In the genomic region with DNA sequence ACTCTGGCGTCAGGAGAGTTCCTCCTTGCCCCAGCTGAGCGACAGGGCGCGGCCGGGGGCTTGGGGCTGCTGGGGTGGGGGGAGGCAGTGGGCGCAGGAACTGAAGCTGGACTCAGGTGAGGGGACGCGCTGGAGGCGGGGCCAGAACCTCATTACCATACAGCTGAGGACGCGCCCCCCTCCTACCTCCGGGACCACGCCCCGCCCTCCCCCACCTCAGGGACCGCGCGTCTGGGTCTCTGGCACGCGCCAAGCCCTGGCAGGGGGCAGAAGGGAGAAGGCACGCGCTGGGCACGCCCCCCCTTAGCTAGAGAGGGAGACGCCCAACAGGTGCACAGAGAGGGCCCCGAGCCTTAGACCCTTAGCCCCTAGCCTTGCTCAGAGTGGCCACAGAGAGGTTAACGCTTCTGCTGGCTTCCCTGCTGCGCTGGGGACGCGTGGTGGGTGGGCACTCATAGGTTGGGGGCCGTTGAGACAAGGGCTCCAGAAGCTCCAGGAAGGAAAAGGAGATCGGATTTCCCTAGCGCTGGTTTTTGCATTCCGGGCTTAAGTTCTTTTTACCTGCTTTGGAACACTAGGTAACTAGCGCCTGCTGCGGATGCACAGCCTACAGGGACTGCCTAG, we compare ENCODE assay signal across 8 cellular contexts. TPM values are rescaled to one million over a fixed set of nuclear protein-coding genes. Genes with fewer than 3 reads are reported as not detected.
DNase-seq lines count a peak whose midpoint lies in the region; ATAC-seq and TF ChIP-seq lines count a peak whose summit lies in the region.

No MANE protein-coding gene starts in this region.

- H3K9me3 ChIP-seq in HUES64 (ENCODE audit: insufficient read depth, low read depth, low read length) (no peaks in the 10 kb centered on the region), T-helper 17 cell (ENCODE audit: control insufficient read depth, low read length, poor library complexity, severe bottlenecking) (no peaks in the 10 kb centered on the region), hepatocyte (ENCODE audit: low read depth) (no peaks in the 10 kb centered on the region)

- peaks cover 32% of the 10 kb centered on the region for H3K4me1 Mint-ChIP-seq in T-helper 17 cell
- peaks cover 52% of the 10 kb centered on the region for H3K4me1 Mint-ChIP-seq in stimulated activated memory B cell treated with anti-CD40 and anti-IgM and Interleukin-4, amounts not matched to agents 10 μg/mL and 1 μg/mL and 100 μg/mL, for 72 hours

- DNase-seq in AG04449 (ENCODE audit: low read depth, low spot score) (no peak), T-helper 17 cell (no peak), hepatocyte (ENCODE audit: low spot score) (peak; percentile 60)
- DNase-seq in stimulated activated CD4-positive, alpha-beta T cell treated with anti-CD3 and anti-CD28 coated beads, Interleukin-2, amount 100 ng/mL, for 48 hours = no peak

- under 1% methylated on average over 26 of the region's 34 CpGs for WGBS in HUES64
- 2% methylated on average over 16 of the region's 34 CpGs for WGBS in hepatocyte (ENCODE audit: low lambda C conversion rate, missing lambda C conversion rate)

- no peak overlapping the region for H3K27ac ChIP-seq in HUES64 (ENCODE audit: low read depth, low read length)
- H3K27ac ChIP-seq in hepatocyte = no peak overlapping the region

- H3K36me3 ChIP-seq in HUES64 (ENCODE audit: insufficient read depth, low read length) (no peaks in the 10 kb centered on the region), hepatocyte (replicated peaks; ENCODE audit: insufficient read depth, low read depth) (no peaks in the 10 kb centered on the region)

- peaks cover 61% of the 10 kb centered on the region for H3K27me3 Mint-ChIP-seq in T-helper 17 cell
- peaks cover 80% of the 10 kb centered on the region for H3K27me3 Mint-ChIP-seq in stimulated activated memory B cell treated with anti-CD40 and anti-IgM and Interleukin-4, amounts not matched to agents 10 μg/mL and 1 μg/mL and 100 μg/mL, for 72 hours

- H3K9ac ChIP-seq in HUES64 (ENCODE audit: low read depth, low read length) = no peak overlapping the region

- CTCF ChIA-PET in AG04449 (lab: Yijun Ruan, JAX) = interaction anchor here (1.0 to 11.6 kb wide), 10 partner anchors 8 to 256 kb away, joined by 3 to 109 read pairs (median 5); no protein-coding TSS in a partner anchor

- TF ChIP-seq CTCF in AG04449 (IDR thresholded peaks at IDR 0.05; ENCODE audit: insufficient read depth, low read length, missing control alignments) = no peak
- no peak for TF ChIP-seq CTCF in hepatocyte (IDR thresholded peaks at IDR 0.05; ENCODE audit: poor library complexity)

- peaks cover 22% of the 10 kb centered on the region for H3K4me1 ChIP-seq in HUES64 (ENCODE audit: insufficient read depth, low read length)
- H3K4me1 ChIP-seq in hepatocyte (ENCODE audit: insufficient read depth) = peaks cover 71% of the 10 kb centered on the region

- ATAC-seq in T-helper 17 cell (peak; percentile 51), HG03469 (IDR thresholded peaks at IDR 0.05; ENCODE audit: unreplicated experiment) (no peak), GM18873 (IDR thresholded peaks at IDR 0.05; ENCODE audit: low FRiP score, unreplicated experiment) (no peak)
- no peak for ATAC-seq in stimulated activated memory B cell treated with anti-CD40 and anti-IgM and Interleukin-4, amounts not matched to agents 10 μg/mL and 1 μg/mL and 100 μg/mL, for 72 hours

- no peaks in the 10 kb centered on the region for H3K9me3 Mint-ChIP-seq in stimulated activated memory B cell treated with anti-CD40 and anti-IgM and Interleukin-4, amounts not matched to agents 10 μg/mL and 1 μg/mL and 100 μg/mL, for 72 hours

- POLR2A ChIA-PET in AG04449 (lab: Yijun Ruan, JAX) = interaction anchor here (1.8 kb wide), 1 partner anchor 24 kb away, joined by 6 read pairs; the partner anchor contains the start of gene CHAC1

- peaks cover 5% of the 10 kb centered on the region for H3K36me3 Mint-ChIP-seq in T-helper 17 cell (ENCODE audit: low read depth)
- H3K36me3 Mint-ChIP-seq in stimulated activated memory B cell treated with anti-CD40 and anti-IgM and Interleukin-4, amounts not matched to agents 10 μg/mL and 1 μg/mL and 100 μg/mL, for 72 hours = no peaks in the 10 kb centered on the region

- H3K4me3 ChIP-seq in AG04449 (ENCODE audit: low read depth, low read length) = peak overlapping the region; percentile 48
- H3K4me3 ChIP-seq in HUES64 (ENCODE audit: low read length) = peak overlapping the region; percentile 50
- peak overlapping the region; percentile 33 for H3K4me3 ChIP-seq in hepatocyte

- no peaks in the 10 kb centered on the region for H3K9me2 ChIP-seq in hepatocyte (replicated peaks; ENCODE audit: insufficient read depth)

- H3K27me3 ChIP-seq in HUES64 (ENCODE audit: insufficient read depth, low read length) = peaks cover 100% of the 10 kb centered on the region
- H3K27me3 ChIP-seq in hepatocyte = peaks cover 58% of the 10 kb centered on the region

- no peak overlapping the region for H3K27ac Mint-ChIP-seq in T-helper 17 cell
- H3K27ac Mint-ChIP-seq in stimulated activated memory B cell treated with anti-CD40 and anti-IgM and Interleukin-4, amounts not matched to agents 10 μg/mL and 1 μg/mL and 100 μg/mL, for 72 hours = no peak overlapping the region

- peak overlapping the region; percentile 39 for H2AFZ ChIP-seq in hepatocyte

- no peaks in the 10 kb centered on the region for H3K79me2 ChIP-seq in hepatocyte

- peaks cover 3% of the 10 kb centered on the region for H4K20me1 ChIP-seq in hepatocyte (ENCODE audit: insufficient read depth, poor library complexity, severe bottlenecking)

- peak overlapping the region; percentile 88 for H3K4me3 Mint-ChIP-seq in T-helper 17 cell
- peak overlapping the region; percentile 75 for H3K4me3 Mint-ChIP-seq in stimulated activated memory B cell treated with anti-CD40 and anti-IgM and Interleukin-4, amounts not matched to agents 10 μg/mL and 1 μg/mL and 100 μg/mL, for 72 hours

- H3K4me2 ChIP-seq in hepatocyte = peak overlapping the region; percentile 99

RNA-seq across cellular contexts. Expression of gene DLL4, which starts 0.7 kb away (rescaled TPM):
- 0.15 TPM for polyA plus RNA-seq in HUES64 (2013, experiment 1 of 2)
- polyA plus RNA-seq in HUES64 (2013, experiment 2 of 2) = 0.25 TPM
- total RNA-seq in T-helper 17 cell (not detected), hepatocyte (2.3 and 2.8 TPM in 2 replicates)
- polyA plus RNA-seq in hepatocyte = 1.1 TPM in 1 of 2 replicates, not detected in the other

RNA-seq across cellular contexts. Expression of gene CHAC1, which starts 24.8 kb away (rescaled TPM):
- polyA plus RNA-seq in HUES64 (2013, experiment 1 of 2) = 13.5 TPM
- polyA plus RNA-seq in HUES64 (2013, experiment 2 of 2) = 15.0 TPM
- total RNA-seq in T-helper 17 cell = under 1 TPM; 0.35 to 0.70 TPM
- total RNA-seq in hepatocyte = 22.1 and 26.8 TPM in 2 replicates
- polyA plus RNA-seq in hepatocyte = 15.6 and 16.2 TPM in 2 replicates

RNA-seq across cellular contexts. Expression of gene VPS18, which starts 34.2 kb away (rescaled TPM):
- 18.6 TPM for polyA plus RNA-seq in HUES64 (2013, experiment 1 of 2)
- polyA plus RNA-seq in HUES64 (2013, experiment 2 of 2) = 17.2 TPM
- total RNA-seq in T-helper 17 cell (10 to 100 TPM; 13.6 to 18.4 TPM), hepatocyte (38.3 and 40.1 TPM in 2 replicates)
- 34.6 and 40.3 TPM in 2 replicates for polyA plus RNA-seq in hepatocyte

RNA-seq across cellular contexts. Expression of gene RHOV, which starts 54.4 kb away (rescaled TPM):
- 1.3 TPM for polyA plus RNA-seq in HUES64 (2013, experiment 1 of 2)
- 1.9 TPM for polyA plus RNA-seq in HUES64 (2013, experiment 2 of 2)
- total RNA-seq in T-helper 17 cell (under 1 TPM in 1 of 2 donors, not detected in 1; 0.18 TPM), hepatocyte (1.2 and 1.7 TPM in 2 replicates)
- polyA plus RNA-seq in hepatocyte = 5.7 and 6.1 TPM in 2 replicates

Comparison
In these comparisons a context has a peak if more than half of its experiments do, and no peak if none do; other contexts are left out.
1. RNA of gene CHAC1, which starts 24.8 kb away (total RNA-seq): 22.1 to 26.8 TPM in hepatocyte; 0.35 to 0.70 TPM in T-helper 17 cell; every median in the first group is over 10 times any median in the second.
2. Peak in every context shown above with its lines, with median percentiles within 50 percentile points of each other: H3K4me3 ChIP-seq.